Comparison of ENCODE assay signal across 9 cellular contexts in genomic region chr1:152623203-152623844, GRCh38. TPM values are rescaled to one million over a fixed set of nuclear protein-coding genes. Genes with fewer than 3 reads are reported as not detected.
DNase-seq lines count a peak whose midpoint lies in the region; ATAC-seq and TF ChIP-seq lines count a peak whose summit lies in the region.
"Had no signal": no experiment of that assay in that cellular context is flagged by ENCODE, and none has a peak within 500 bp of the region (broad histone marks: within the 10 kb centered on the region; RNA-seq: fewer than 3 reads in every experiment).

No MANE protein-coding gene starts in this region.

- H3K36me3 ChIP-seq in HCT116 (ENCODE audit: control insufficient read depth in 1 of 2, insufficient read depth in 2 of 2, low read length in 2 of 2) = no peaks in the 10 kb centered on the region
- H3K36me3 ChIP-seq in effector memory CD4-positive, alpha-beta T cell (ENCODE audit: control insufficient read depth, insufficient read depth, low read length) = no peaks in the 10 kb centered on the region

- intact Hi-C loops in HCT116 (cut with micrococcal nuclease) (loop anchor here (10.0 kb wide), 1 partner anchor 139 kb away; no protein-coding TSS in a partner anchor), sciatic nerve (cut with DNase I) (no loop called here)

- no peaks in the 10 kb centered on the region for H3K4me1 ChIP-seq in HCT116 (ENCODE audit: control insufficient read depth in 1 of 2, insufficient read depth in 2 of 2, low read length in 2 of 2)
- H3K4me1 ChIP-seq in effector memory CD4-positive, alpha-beta T cell (ENCODE audit: control insufficient read depth, insufficient read depth, low read length, poor library complexity, severe bottlenecking) = no peaks in the 10 kb centered on the region
- H3K4me1 ChIP-seq: parathyroid adenoma had no signal

- TF ChIP-seq POLR2A in HCT116 (IDR thresholded peaks at IDR 0.05; ENCODE audit: borderline replicate concordance, extremely low read depth, insufficient read depth, insufficient read length) = no peak

- no peak for TF ChIP-seq RAD21 in HCT116 (IDR thresholded peaks at IDR 0.05; ENCODE audit: low read depth)

- H4K20me1 ChIP-seq in HCT116 (ENCODE audit: insufficient read depth) = no peaks in the 10 kb centered on the region

- CTCF ChIA-PET in HCT116 (lab: Charles Lee) = interaction anchor here (0.7 kb wide), 1 partner anchor 11 kb away, joined by 3 read pairs; no protein-coding TSS in a partner anchor

- POLR2A ChIA-PET in HCT116 (lab: Charles Lee) = no interaction called here

- peak; percentile 8 to 68 (median 64); a peak in 4 of 6 replicates for TF ChIP-seq CTCF in HCT116 (IDR thresholded peaks at IDR 0.05 in 2 of 3, conservative IDR thresholded peaks at IDR 0.05 in 1 of 3; ENCODE audit: borderline replicate concordance in 1 of 3, insufficient read depth in 1 of 3, low read depth in 2 of 3, low read length in 2 of 3)

- H3K27me3 ChIP-seq in HCT116 (ENCODE audit: insufficient read depth, low read length) = peaks cover 17% of the 10 kb centered on the region; the same call in 1 of the 2 replicates
- H3K27me3 ChIP-seq in effector memory CD4-positive, alpha-beta T cell (replicated peaks; ENCODE audit: control insufficient read depth, insufficient read depth, low read length, poor library complexity, severe bottlenecking) = peaks cover 3% of the 10 kb centered on the region

- H3K27ac ChIP-seq in HCT116 (ENCODE audit: low read depth, low read length) = no peak overlapping the region
- no peak overlapping the region for H3K27ac ChIP-seq in effector memory CD4-positive, alpha-beta T cell (ENCODE audit: insufficient read depth, low read length, poor library complexity, severe bottlenecking)
- H3K27ac ChIP-seq: parathyroid adenoma had no signal

- H3K79me2 ChIP-seq in HCT116 (ENCODE audit: insufficient read depth, low read length) = no peaks in the 10 kb centered on the region
- H3K79me2 ChIP-seq: parathyroid adenoma had no signal

- RAD21 ChIA-PET in HCT116 (lab: Charles Lee; ENCODE audit: low non-redundant PET in 1 of 2, low total read pairs in 2 of 2, uncharacterized antibody in 2 of 2, unreplicated experiment in 2 of 2) = no interaction called here

- ATAC-seq in HCT116 = peak; percentile 92
- ATAC-seq in sciatic nerve = peak; percentile 26

- H3K4me2 ChIP-seq in HCT116 (ENCODE audit: low read length) = no peak overlapping the region

- no peak overlapping the region for H3K9ac ChIP-seq in HCT116 (ENCODE audit: low read length)
- H3K9ac ChIP-seq: parathyroid adenoma had no signal

- H2AFZ ChIP-seq in HCT116 (ENCODE audit: low read depth, low read length, poor library complexity, severe bottlenecking) = no peak overlapping the region
- H2AFZ ChIP-seq: parathyroid adenoma had no signal

- no peaks in the 10 kb centered on the region for H3K9me2 ChIP-seq in HCT116 (ENCODE audit: insufficient read depth)

- no TSS peak for BruUV-seq in HCT116 (replicated peaks; lab: Mats Ljungman, UMichigan)

- H3K4me3 ChIP-seq in HCT116 (replicated peaks in 1 of 2; ENCODE audit: low read depth in 1 of 2, low read length in 2 of 2) = no peak overlapping the region
- H3K4me3 ChIP-seq in effector memory CD4-positive, alpha-beta T cell (ENCODE audit: insufficient read depth, low read depth, low read length, poor library complexity, severe bottlenecking) = no peak overlapping the region

- DNase-seq in ELR (ENCODE audit: low read depth) (peak; percentile 16), HCT116 (ENCODE audit: low read depth, low spot score) (no peak), sciatic nerve (ENCODE audit: low spot score) (no peak), NCI-H446 (lab: John Stamatoyannopoulos, UW) (no peak), EL (no peak)
- peak; percentile 33 to 44 for DNase-seq in activated CD4-positive, alpha-beta T cell treated with anti-CD3 and anti-CD28 coated beads, Interleukin-2, amount 50 U/mL, for 48 hours
- no peak for DNase-seq in effector memory CD4-positive, alpha-beta T cell

- peaks cover 5 to 6% of the 10 kb centered on the region in 2 experiments; a peak in 1 of 4 replicates for H3K9me3 ChIP-seq in HCT116 (ENCODE audit: control insufficient read depth in 1 of 2, insufficient read depth in 1 of 2, low read depth in 1 of 2, low read length in 2 of 2)
- no peaks in the 10 kb centered on the region for H3K9me3 ChIP-seq in effector memory CD4-positive, alpha-beta T cell (ENCODE audit: control insufficient read depth, low read length)

TF ChIP-seq in HCT116, 20 proteins besides CTCF, POLR2A, EP300 and RAD21:
- TF ChIP-seq JUND (IDR thresholded peaks at IDR 0.05) (no peak), ELF1 (IDR thresholded peaks at IDR 0.05; ENCODE audit: borderline replicate concordance, low read depth) (no peak), POLR2AphosphoS5 (IDR thresholded peaks at IDR 0.05; ENCODE audit: low read depth, low read length) (no peak), ATF3 (IDR thresholded peaks at IDR 0.05) (no peak), SRF (IDR thresholded peaks at IDR 0.05; ENCODE audit: low read depth) (no peak), FOSL1 (IDR thresholded peaks at IDR 0.05; ENCODE audit: low read depth) (no peak), YY1 (IDR thresholded peaks at IDR 0.05; ENCODE audit: extremely low read depth, insufficient replicate concordance, low read depth, low read length) (no peak), ZFX (IDR thresholded peaks at IDR 0.05) (no peak), CBX3 (IDR thresholded peaks at IDR 0.05; ENCODE audit: low read depth) (no peak), SIN3A (IDR thresholded peaks at IDR 0.05; ENCODE audit: low read depth) (no peak), EGR1 (IDR thresholded peaks at IDR 0.05; ENCODE audit: low read depth) (no peak), SP1 (IDR thresholded peaks at IDR 0.05; ENCODE audit: low read depth) (no peak)
- TF ChIP-seq, protein P1, sequence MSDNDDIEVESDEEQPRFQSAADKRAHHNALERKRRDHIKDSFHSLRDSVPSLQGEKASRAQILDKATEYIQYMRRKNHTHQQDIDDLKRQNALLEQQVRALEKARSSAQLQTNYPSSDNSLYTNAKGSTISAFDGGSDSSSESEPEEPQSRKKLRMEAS (IDR thresholded peaks at IDR 0.05) = no peak
- TF ChIP-seq, protein P2, sequence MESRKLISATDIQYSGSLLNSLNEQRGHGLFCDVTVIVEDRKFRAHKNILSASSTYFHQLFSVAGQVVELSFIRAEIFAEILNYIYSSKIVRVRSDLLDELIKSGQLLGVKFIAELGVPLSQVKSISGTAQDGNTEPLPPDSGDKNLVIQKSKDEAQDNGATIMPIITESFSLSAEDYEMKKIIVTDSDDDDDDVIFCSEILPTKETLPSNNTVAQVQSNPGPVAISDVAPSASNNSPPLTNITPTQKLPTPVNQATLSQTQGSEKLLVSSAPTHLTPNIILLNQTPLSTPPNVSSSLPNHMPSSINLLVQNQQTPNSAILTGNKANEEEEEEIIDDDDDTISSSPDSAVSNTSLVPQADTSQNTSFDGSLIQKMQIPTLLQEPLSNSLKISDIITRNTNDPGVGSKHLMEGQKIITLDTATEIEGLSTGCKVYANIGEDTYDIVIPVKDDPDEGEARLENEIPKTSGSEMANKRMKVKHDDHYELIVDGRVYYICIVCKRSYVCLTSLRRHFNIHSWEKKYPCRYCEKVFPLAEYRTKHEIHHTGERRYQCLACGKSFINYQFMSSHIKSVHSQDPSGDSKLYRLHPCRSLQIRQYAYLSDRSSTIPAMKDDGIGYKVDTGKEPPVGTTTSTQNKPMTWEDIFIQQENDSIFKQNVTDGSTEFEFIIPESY (IDR thresholded peaks at IDR 0.05; ENCODE audit: extremely low read depth, insufficient replicate concordance, low read length) = no peak

RNA-seq across cellular contexts. Expression of gene LCE3A, which starts 0.4 kb away (rescaled TPM):
- not detected for total RNA-seq in HCT116 (2021; ENCODE audit: unreplicated experiment)
- polyA plus RNA-seq in HCT116 (2012) = not detected in 2 replicates
- total RNA-seq in sciatic nerve = not detected
- polyA plus RNA-seq: immature natural killer cell had no signal

RNA-seq across cellular contexts. Expression of gene LCE3B, which starts 9.7 kb away (rescaled TPM):
- not detected for total RNA-seq in HCT116 (2021; ENCODE audit: unreplicated experiment)
- polyA plus RNA-seq in HCT116 (2012) = not detected in 2 replicates
- not detected for total RNA-seq in sciatic nerve
- polyA plus RNA-seq: immature natural killer cell had no signal

RNA-seq across cellular contexts. Expression of gene LCE3C, which starts 23.3 kb away (rescaled TPM):
- total RNA-seq in HCT116 (2021; ENCODE audit: unreplicated experiment) (not detected), sciatic nerve (not detected)
- not detected in 2 replicates for polyA plus RNA-seq in HCT116 (2012)
- polyA plus RNA-seq: immature natural killer cell had no signal

RNA-seq across cellular contexts. Expression of gene LCE2D, which starts 39.9 kb away (rescaled TPM):
- not detected for total RNA-seq in HCT116 (2021; ENCODE audit: unreplicated experiment)
- not detected in 2 replicates for polyA plus RNA-seq in HCT116 (2012)
- not detected for total RNA-seq in sciatic nerve
- polyA plus RNA-seq: immature natural killer cell had no signal

RNA-seq across cellular contexts. Expression of gene LCE3D, which starts 43.0 kb away (rescaled TPM):
- total RNA-seq in HCT116 (2021; ENCODE audit: unreplicated experiment) (not detected), sciatic nerve (not detected)
- not detected in 2 replicates for polyA plus RNA-seq in HCT116 (2012)
- polyA plus RNA-seq: immature natural killer cell had no signal

Comparison
In these comparisons a context has a peak if more than half of its experiments do, and no peak if none do; other contexts are left out.
1. DNase-seq: peak in ELR (single experiment) and activated CD4-positive, alpha-beta T cell treated with anti-CD3 and anti-CD28 coated beads, Interleukin-2, amount 50 U/mL, for 48 hours (2 of 2); none in HCT116 (single experiment), sciatic nerve (single experiment), NCI-H446 (0 of 2), EL (single experiment) and effector memory CD4-positive, alpha-beta T cell (0 of 3).